ENCODE assay signal across 20 cellular contexts in the genomic region with DNA sequence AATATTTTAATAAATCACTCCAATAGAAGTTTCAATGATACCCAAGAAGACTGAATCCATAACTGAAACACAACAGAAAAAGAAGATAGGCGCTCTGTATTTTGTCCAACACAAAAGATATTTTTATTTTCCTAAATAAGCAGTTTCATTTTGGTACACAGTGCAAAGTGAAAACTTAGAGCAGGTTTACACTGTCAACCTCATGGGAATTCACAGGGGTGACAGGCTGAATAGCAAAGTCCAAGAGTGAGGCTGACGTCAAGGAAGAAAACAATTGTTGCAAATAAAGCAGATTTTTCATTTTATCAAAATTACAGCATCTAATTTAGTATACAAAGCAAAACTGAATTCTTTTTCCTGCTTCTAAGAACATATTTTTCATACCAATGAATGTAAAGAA.
"Had no signal": no experiment of that assay in that cellular context is flagged by ENCODE, and none has a peak within 500 bp of the region (broad histone marks: within the 10 kb centered on the region; RNA-seq: fewer than 3 reads in every experiment).

No MANE protein-coding gene starts in this region.

- H3K4me1 Mint-ChIP-seq: neural crest cell had no signal

- H3K4me3 ChIP-seq: adrenal gland, gastroesophageal sphincter, heart left ventricle, left ventricle myocardium inferior, psoas muscle, skin epidermis, thoracic aorta, upper lobe of left lung had no signal

- ATAC-seq: esophagus mucosa, gastroesophageal sphincter, psoas muscle, right cardiac atrium had no signal

- H3K4me3 Mint-ChIP-seq: activated T-helper 1 cell treated with anti-CD3 and anti-CD28 coated beads, Interleukin-12 subunit alpha, Interleukin-12 subunit beta, Interleukin-2, Interleukin-4 antibody, amounts not matched to agents 30 ng/mL and 10 ng/mL and 1 ng/mL, durations not matched to agents 14 hours and 24 hours and 36 hours; dendritic cell treated with granulocyte-macrophage colony-stimulating factor and Interleukin-4, amounts not matched to agents 40 ng/mL and 50 ng/mL, for 4 days; neural crest cell had no signal

- H3K4me1 ChIP-seq: gastroesophageal sphincter, left ventricle myocardium inferior, psoas muscle had no signal

- H3K27ac ChIP-seq: adrenal gland, gastroesophageal sphincter, heart left ventricle, left ventricle myocardium inferior, psoas muscle, skin epidermis, thoracic aorta, upper lobe of left lung, VCaP had no signal

- H3K9me3 ChIP-seq: adrenal gland, gastroesophageal sphincter, heart left ventricle, left ventricle myocardium inferior, psoas muscle, thoracic aorta, upper lobe of left lung had no signal

- H3K27ac Mint-ChIP-seq: dendritic cell treated with granulocyte-macrophage colony-stimulating factor and Interleukin-4, amounts not matched to agents 40 ng/mL and 50 ng/mL, for 4 days had no signal

- H3K27me3 ChIP-seq: adrenal gland, gastroesophageal sphincter, heart left ventricle, upper lobe of left lung had no signal

- H3K27me3 Mint-ChIP-seq: dendritic cell treated with granulocyte-macrophage colony-stimulating factor and Interleukin-4, amounts not matched to agents 40 ng/mL and 50 ng/mL, for 4 days had no signal

- DNase-seq: activated CD4-positive, CD25-positive, alpha-beta regulatory T cell treated with anti-CD3 and anti-CD28 coated beads, Interleukin-2, amount 50 U/mL, for 72 hours; activated naive CD4-positive, alpha-beta T cell treated with Interleukin-2 at 50 U/mL for 16 hours; adrenal gland; effector CD8-positive, alpha-beta T cell; heart left ventricle; left ventricle myocardium inferior; psoas muscle; right cardiac atrium; stimulated activated CD4-positive, alpha-beta T cell treated with anti-CD3 and anti-CD28 coated beads, Interleukin-15, amount 100 ng/mL, for 24 hours; stimulated activated CD4-positive, alpha-beta T cell treated with anti-CD3 and anti-CD28 coated beads, Interleukin-2, amount 100 ng/mL, for 48 hours; T-helper 2 cell; upper lobe of left lung had no signal

- H3K9me3 Mint-ChIP-seq: activated T-helper 1 cell treated with anti-CD3 and anti-CD28 coated beads, Interleukin-12 subunit alpha, Interleukin-12 subunit beta, Interleukin-2, Interleukin-4 antibody, amounts not matched to agents 30 ng/mL and 10 ng/mL and 1 ng/mL, durations not matched to agents 14 hours and 24 hours and 36 hours; dendritic cell treated with granulocyte-macrophage colony-stimulating factor and Interleukin-4, amounts not matched to agents 40 ng/mL and 50 ng/mL, for 4 days; neural crest cell had no signal
